25 cellular contexts compared by ENCODE assay signal in the genomic region with DNA sequence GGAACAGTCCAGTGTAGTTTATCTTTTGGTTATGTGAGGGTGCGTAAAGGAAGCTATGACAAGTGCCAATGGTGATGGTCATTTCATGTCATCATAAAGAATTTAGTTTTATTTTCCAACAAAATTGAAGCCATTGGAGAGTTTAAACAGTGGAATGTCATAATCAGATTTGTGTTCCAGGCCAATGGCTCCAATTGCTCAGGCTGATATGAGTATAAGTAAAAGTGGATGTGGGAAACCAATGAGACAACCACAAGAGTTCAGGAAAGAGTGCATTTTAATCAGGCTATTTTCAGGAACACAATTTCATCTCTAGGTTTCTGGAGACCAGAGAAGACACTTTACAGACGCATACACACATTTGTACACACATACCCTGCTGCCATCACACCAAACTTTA. TPM values are rescaled to one million over a fixed set of nuclear protein-coding genes. Genes with fewer than 3 reads are reported as not detected.
A peak's percentile ranks its signal among the peaks of the same experiment; 100 is the strongest.
DNase-seq lines count a peak whose midpoint lies in the region; ATAC-seq, FAIRE-seq and TF ChIP-seq lines count a peak whose summit lies in the region.
"Had no signal": no experiment of that assay in that cellular context is flagged by ENCODE, and none has a peak within 500 bp of the region (broad histone marks: within the 10 kb centered on the region; RNA-seq: fewer than 3 reads in every experiment).

No MANE protein-coding gene starts in this region.

- H3K9ac ChIP-seq in IMR-90 (ENCODE audit: low read depth, low read length): no peak overlapping the region
- H3K9ac ChIP-seq in smooth muscle cell (ENCODE audit: low read depth): no peak overlapping the region
- H3K9ac ChIP-seq: GM23248 had no signal

- no peak overlapping the region for H2BK20ac ChIP-seq in IMR-90 (ENCODE audit: low read depth, low read length)

- H3K36me3 ChIP-seq in IMR-90 (ENCODE audit: control insufficient read depth, insufficient read depth, low read length): no peaks in the 10 kb centered on the region
- H3K36me3 ChIP-seq in smooth muscle cell (ENCODE audit: low read depth): no peaks in the 10 kb centered on the region
- H3K36me3 ChIP-seq: HAP-1 had no signal

- H2BK120ac ChIP-seq in IMR-90 (ENCODE audit: low read depth, low read length): no peak overlapping the region

- no peaks in the 10 kb centered on the region for H3K79me2 ChIP-seq in smooth muscle cell (ENCODE audit: low read depth)

- no peak overlapping the region for H2AK5ac ChIP-seq in IMR-90 (ENCODE audit: low read depth, low read length)

- no peak overlapping the region for H3K56ac ChIP-seq in IMR-90 (ENCODE audit: extremely low read depth, insufficient read depth, low read length)

- H4K5ac ChIP-seq in IMR-90 (ENCODE audit: low read depth, low read length): no peak overlapping the region

- FAIRE-seq in RCC 7860 (lab: Jason Lieb, UNC): peak; percentile 90
- FAIRE-seq in frontal cortex (lab: Jason Lieb, UNC): no peak
- FAIRE-seq in H54 (lab: Jason Lieb, UNC): no peak
- FAIRE-seq: GM12878 had no signal

- H3K27me3 ChIP-seq in IMR-90 (ENCODE audit: control insufficient read depth, insufficient read depth, low read length) (no peaks in the 10 kb centered on the region), smooth muscle cell (ENCODE audit: low read depth) (no peaks in the 10 kb centered on the region)

- in situ Hi-C loops in IMR-90 (cut with MboI; ENCODE audit: low sequenced_read_pairs): no loop called here
- in situ Hi-C loops in astrocyte of the spinal cord (cut with HindIII; ENCODE audit: low sequenced_read_pairs): no loop called here

- no peak overlapping the region for H2BK15ac ChIP-seq in IMR-90 (ENCODE audit: low read depth, low read length)

- H3K4me2 ChIP-seq in IMR-90 (ENCODE audit: low read depth, low read length): no peak overlapping the region
- H3K4me2 ChIP-seq in smooth muscle cell: no peak overlapping the region

- no peak overlapping the region for H4K91ac ChIP-seq in IMR-90 (ENCODE audit: insufficient read depth, low read depth, low read length)

- no peak overlapping the region for H3K18ac ChIP-seq in IMR-90 (ENCODE audit: low read depth, low read length)

- intact Hi-C loops in IMR-90 (cut with micrococcal nuclease): no loop called here

- no TSS peak for BruUV-seq in IMR-90 (replicated peaks; lab: Mats Ljungman, UMichigan)

- no peak overlapping the region for H2BK5ac ChIP-seq in IMR-90 (ENCODE audit: low read depth, low read length, poor library complexity, severe bottlenecking)

- H3K9me1 ChIP-seq in IMR-90 (ENCODE audit: insufficient read depth, low read length): no peaks in the 10 kb centered on the region

- 0 out of 2 replicates have a peak, but pooled peaks have one; percentile 21 for ATAC-seq in IMR-90 (ENCODE audit: low read depth)
- ATAC-seq: GM12878, T-cell had no signal

- H4K20me1 ChIP-seq in IMR-90 (ENCODE audit: insufficient read depth, low read length): no peaks in the 10 kb centered on the region
- no peaks in the 10 kb centered on the region for H4K20me1 ChIP-seq in smooth muscle cell (ENCODE audit: low read depth)

- H3F3A ChIP-seq in smooth muscle cell (ENCODE audit: low read depth): no peaks in the 10 kb centered on the region

- no peak overlapping the region for H2AK9ac ChIP-seq in IMR-90 (replicated peaks; ENCODE audit: low read depth, low read length, poor library complexity)

- CTCF ChIA-PET in IMR-90 (lab: Yijun Ruan, JAX): no interaction called here

- H3K14ac ChIP-seq in IMR-90 (replicated peaks; ENCODE audit: low read depth, low read length): no peak overlapping the region

- H4K8ac ChIP-seq in IMR-90 (ENCODE audit: low read depth in 2 of 2, low read length in 2 of 2): no peak overlapping the region

- H3K27ac ChIP-seq in IMR-90 (ENCODE audit: insufficient read depth, low read length) (no peak overlapping the region), smooth muscle cell (ENCODE audit: low read depth) (peak overlapping the region; percentile 77)
- H3K27ac ChIP-seq: GM23248, HL-60 had no signal

- H2AFZ ChIP-seq in IMR-90 (replicated peaks; ENCODE audit: low read length, poor library complexity) (no peak overlapping the region), smooth muscle cell (ENCODE audit: low read depth) (no peak overlapping the region)
- H2AFZ ChIP-seq: GM23248 had no signal

- POLR2A ChIA-PET in IMR-90 (lab: Charles Lee; ENCODE audit: unreplicated experiment): no interaction called here

- H3K9me3 ChIP-seq in IMR-90 (ENCODE audit: control insufficient read depth, insufficient read depth, low read length) (no peaks in the 10 kb centered on the region), smooth muscle cell (replicated peaks; ENCODE audit: low read depth) (no peaks in the 10 kb centered on the region)
- H3K9me3 ChIP-seq: HAP-1 had no signal

- TF ChIP-seq CTCF in IMR-90 (conservative IDR thresholded peaks at IDR 0.05; ENCODE audit: low read depth, low read length) (no peak), astrocyte of the spinal cord (IDR thresholded peaks at IDR 0.05; ENCODE audit: low read depth, low read length) (no peak), smooth muscle cell (IDR thresholded peaks at IDR 0.05; ENCODE audit: borderline replicate concordance, insufficient read depth, poor library complexity, severe bottlenecking) (no peak)

- H3K4ac ChIP-seq in IMR-90 (ENCODE audit: low read depth, low read length): no peak overlapping the region

- no peak for TF ChIP-seq RAD21 in IMR-90 (IDR thresholded peaks at IDR 0.05; ENCODE audit: low read length)

- no peak for DNase-seq in IMR-90
- peak; percentile 68 for DNase-seq in RCC 7860 (ENCODE audit: low spot score)
- peak; percentile 8 for DNase-seq in astrocyte of the spinal cord (ENCODE audit: low read depth, low spot score)
- no peak for DNase-seq in smooth muscle cell (lab: John Stamatoyannopoulos, UW; ENCODE audit: unreplicated experiment)
- no peak for DNase-seq in NCI-H1694 (lab: John Stamatoyannopoulos, UW)
- no peak for DNase-seq in frontal cortex (ENCODE audit: low spot score in 2 of 2)
- no peak for DNase-seq in H54 (ENCODE audit: insufficient read length, low spot score)
- DNase-seq: CD4-positive, CD25-positive, alpha-beta regulatory T cell; DMS79 treated with DMSO at 0.1 percent for 48 hours; GM23248; KG1; MV-4-11; NCI-H1105 treated with DMSO at 0.1 percent for 48 hours; NCI-H2081; NCI-H2171; NCI-H345; NCI-H524; NCI-H774; SHP77; T-cell had no signal

- H3K4me1 ChIP-seq in IMR-90 (ENCODE audit: control insufficient read depth, insufficient read depth, low read length) (peaks cover 2% of the 10 kb centered on the region; the same call in 1 of the 2 replicates), smooth muscle cell (ENCODE audit: low read depth) (no peaks in the 10 kb centered on the region)
- H3K4me1 ChIP-seq: HAP-1 had no signal

- H3K79me1 ChIP-seq in IMR-90 (ENCODE audit: low read depth in 1 of 2, low read length in 2 of 2): no peaks in the 10 kb centered on the region

- no peak for TF ChIP-seq POLR2A in IMR-90 (IDR thresholded peaks at IDR 0.05; ENCODE audit: low read depth, low read length)
- no peak for TF ChIP-seq POLR2A in H54 (IDR thresholded peaks at IDR 0.05; ENCODE audit: low read depth, low read length)

- no CpG with 5 or more reads among the region's 2 CpGs for WGBS in IMR-90 (ENCODE audit: extremely low coverage in 2 of 2, insufficient read length in 1 of 2), 2 experiments
- 77% methylated on average over 2 of the region's 2 CpGs for WGBS in smooth muscle cell (ENCODE audit: low lambda C conversion rate)

- dilution Hi-C loops in IMR-90 (cut with HindIII; ENCODE audit: low sequenced_read_pairs, unreplicated experiment): no loop called here

- H3K4me3 ChIP-seq in IMR-90 (ENCODE audit: insufficient read depth, low read depth, low read length) (no peak overlapping the region), astrocyte of the spinal cord (ENCODE audit: low read depth, low read length) (no peak overlapping the region), smooth muscle cell (no peak overlapping the region)
- H3K4me3 ChIP-seq: GM12878, GM23248, HAP-1 had no signal

- H3K23ac ChIP-seq in IMR-90 (ENCODE audit: low read depth, low read length): no peak overlapping the region

TF ChIP-seq in IMR-90, 13 proteins besides CTCF, POLR2A, EP300 and RAD21:
- TF ChIP-seq MAZ (IDR thresholded peaks at IDR 0.05; ENCODE audit: borderline replicate concordance, low read depth, low read length): no peak

RNA-seq across cellular contexts. Expression of a gene that starts 20.7 kb away (rescaled TPM):
- total RNA-seq in IMR-90 (2012; rRNA removed) (not detected in 2 replicates), smooth muscle cell (not detected in 2 replicates), frontal cortex (not detected)
- polyA plus RNA-seq in IMR-90 (2012; rRNA removed) (not detected in 2 replicates), smooth muscle cell (not detected in 2 replicates)
- polyA plus RNA-seq in IMR-90 (2012; cell fraction: cytosol; rRNA removed): not detected in 2 replicates
- polyA plus RNA-seq in IMR-90 (2012; cell fraction: nucleus; rRNA removed; ENCODE audit: low replicate concordance): not detected in 2 replicates
- total RNA-seq: CD4-positive, CD25-positive, alpha-beta regulatory T cell; GM12878; GM23248; HT-29; T-cell had no signal
- polyA plus RNA-seq: BJ; CD4-positive, CD25-positive, alpha-beta regulatory T cell; GM12878; GM23248 had no signal

RNA-seq across cellular contexts. Expression of a gene that starts 44.7 kb away (rescaled TPM):
- total RNA-seq in IMR-90 (2012; rRNA removed) (5.4 and 7.2 TPM in 2 replicates), smooth muscle cell (5.4 and 10.5 TPM in 2 replicates), frontal cortex (4.9 TPM)
- polyA plus RNA-seq in IMR-90 (2012; rRNA removed) (52.1 and 60.0 TPM in 2 replicates), smooth muscle cell (74.4 and 78.5 TPM in 2 replicates)
- polyA plus RNA-seq in IMR-90 (2012; cell fraction: cytosol; rRNA removed): 50.4 and 70.5 TPM in 2 replicates
- 40.4 and 48.9 TPM in 2 replicates for polyA plus RNA-seq in IMR-90 (2012; cell fraction: nucleus; rRNA removed; ENCODE audit: low replicate concordance)
- total RNA-seq: HT-29 had no signal

Comparison
In these comparisons a context has a peak if more than half of its experiments do, and no peak if none do; other contexts are left out.
1. DNase-seq: peak in RCC 7860 (single experiment) and astrocyte of the spinal cord (single experiment); none in IMR-90 (single experiment), smooth muscle cell (single experiment), NCI-H1694 (single experiment), frontal cortex (0 of 2) and H54 (single experiment).